Comparison of ENCODE assay signal across 17 cellular contexts in genomic region chr1:6456800-6457466, GRCh38. TPM values are rescaled to one million over a fixed set of nuclear protein-coding genes. Genes with fewer than 3 reads are reported as not detected.
DNase-seq lines count a peak whose midpoint lies in the region; ATAC-seq, FAIRE-seq and TF ChIP-seq lines count a peak whose summit lies in the region.
"Had no signal": no experiment of that assay in that cellular context is flagged by ENCODE, and none has a peak within 500 bp of the region (broad histone marks: within the 10 kb centered on the region; RNA-seq: fewer than 3 reads in every experiment).

No MANE protein-coding gene starts in this region.

- BruUV-seq in HCT116 (replicated peaks; lab: Mats Ljungman, UMichigan), result no TSS peak

- H3K9ac ChIP-seq in HCT116 (ENCODE audit: low read length), result no peak overlapping the region

- no peak for FAIRE-seq in pancreas (lab: Jason Lieb, UNC)
- FAIRE-seq: H54, HTR-8/SVneo had no signal

- no peak overlapping the region for H3K27ac ChIP-seq in CD4-positive, CD25-positive, alpha-beta regulatory T cell (ENCODE audit: insufficient read depth, low read length, poor library complexity, severe bottlenecking)
- no peak overlapping the region for H3K27ac ChIP-seq in HCT116 (ENCODE audit: low read depth, low read length)
- H3K27ac ChIP-seq in pancreas, result no peak overlapping the region

- no peak overlapping the region for H3K4me2 ChIP-seq in HCT116 (ENCODE audit: low read length)

- H3K79me2 ChIP-seq in HCT116 (ENCODE audit: insufficient read depth, low read length), result no peaks in the 10 kb centered on the region

- DNase-seq in CD4-positive, CD25-positive, alpha-beta regulatory T cell, result no peak
- DNase-seq in HCT116 (ENCODE audit: low read depth, low spot score) (no peak), T-helper 17 cell (no peak), epithelial cell of proximal tubule (ENCODE audit: low read depth) (no peak), pancreas (no peak), COLO829 (ENCODE audit: low spot score) (no peak)
- DNase-seq in stimulated activated naive CD8-positive, alpha-beta T cell treated with anti-CD3 and anti-CD28 coated beads, Interleukin-15, amount 100 ng/mL, for 72 hours, result no peak
- DNase-seq: ACHN; CD8-positive, alpha-beta T cell; KBM-7; NCI-H1092 treated with DMSO at 0.1 percent for 48 hours; NCI-H1694; NCI-H446 had no signal

- no peak for TF ChIP-seq CTCF in HCT116 (IDR thresholded peaks at IDR 0.05 in 2 of 3, conservative IDR thresholded peaks at IDR 0.05 in 1 of 3; ENCODE audit: borderline replicate concordance in 1 of 3, insufficient read depth in 1 of 3, low read depth in 2 of 3, low read length in 2 of 3)
- peak; percentile 2 for TF ChIP-seq CTCF in epithelial cell of proximal tubule (conservative IDR thresholded peaks at IDR 0.05; ENCODE audit: low read depth, low read length)
- TF ChIP-seq CTCF in pancreas (IDR thresholded peaks at IDR 0.05), result no peak

- peaks cover 38% of the 10 kb centered on the region for H3K27me3 Mint-ChIP-seq in CD4-positive, CD25-positive, alpha-beta regulatory T cell
- peaks cover 9% of the 10 kb centered on the region for H3K27me3 Mint-ChIP-seq in T-helper 17 cell
- peaks cover 52% of the 10 kb centered on the region for H3K27me3 Mint-ChIP-seq in stimulated activated naive CD8-positive, alpha-beta T cell treated with anti-CD3 and anti-CD28 coated beads, Interleukin-15, amount 100 ng/mL, for 72 hours

- peaks cover 0 to 44% (median 16%) of the 10 kb centered on the region in 4 donors for H3K4me1 Mint-ChIP-seq in CD4-positive, CD25-positive, alpha-beta regulatory T cell
- peaks cover 36% of the 10 kb centered on the region for H3K4me1 Mint-ChIP-seq in T-helper 17 cell
- H3K4me1 Mint-ChIP-seq in stimulated activated naive CD8-positive, alpha-beta T cell treated with anti-CD3 and anti-CD28 coated beads, Interleukin-15, amount 100 ng/mL, for 72 hours, result peaks cover 58% of the 10 kb centered on the region

- H4K20me1 ChIP-seq in HCT116 (ENCODE audit: insufficient read depth), result no peaks in the 10 kb centered on the region

- intact Hi-C loops in HCT116 (cut with micrococcal nuclease) (no loop called here), pancreas (cut with DNase I) (no loop called here)

- WGBS in pancreas, 2 donors, result 67 to 80% methylated on average over 11 of the region's 11 CpGs

- RAD21 ChIA-PET in HCT116 (lab: Charles Lee; ENCODE audit: low non-redundant PET in 1 of 2, low total read pairs in 2 of 2, uncharacterized antibody in 2 of 2, unreplicated experiment in 2 of 2), result no interaction called here

- H3K27me3 ChIP-seq in CD4-positive, CD25-positive, alpha-beta regulatory T cell (ENCODE audit: control insufficient read depth, insufficient read depth, low read length), result no peaks in the 10 kb centered on the region
- H3K27me3 ChIP-seq in HCT116 (ENCODE audit: insufficient read depth, low read length), result no peaks in the 10 kb centered on the region
- peaks cover 0 to 10% (median 0%) of the 10 kb centered on the region in 4 donors for H3K27me3 ChIP-seq in pancreas

- POLR2A ChIA-PET in HCT116 (lab: Charles Lee), result no interaction called here

- no peak for TF ChIP-seq POLR2A in HCT116 (IDR thresholded peaks at IDR 0.05; ENCODE audit: borderline replicate concordance, extremely low read depth, insufficient read depth, insufficient read length)

- peaks cover 4% of the 10 kb centered on the region for H3K36me3 Mint-ChIP-seq in CD4-positive, CD25-positive, alpha-beta regulatory T cell
- H3K36me3 Mint-ChIP-seq in T-helper 17 cell (ENCODE audit: low read depth), result peaks cover 4% of the 10 kb centered on the region

- H3K9me3 ChIP-seq in CD4-positive, CD25-positive, alpha-beta regulatory T cell (ENCODE audit: control insufficient read depth in 2 of 2, low read length in 2 of 2), result no peaks in the 10 kb centered on the region
- H3K9me3 ChIP-seq in HCT116 (ENCODE audit: control insufficient read depth in 1 of 2, insufficient read depth in 1 of 2, low read depth in 1 of 2, low read length in 2 of 2) (no peaks in the 10 kb centered on the region), T-helper 17 cell (ENCODE audit: control insufficient read depth, low read length, poor library complexity, severe bottlenecking) (no peaks in the 10 kb centered on the region), pancreas (no peaks in the 10 kb centered on the region)

- peaks cover 8% of the 10 kb centered on the region for H3K36me3 ChIP-seq in CD4-positive, CD25-positive, alpha-beta regulatory T cell (ENCODE audit: control insufficient read depth, insufficient read depth, low read length)
- peaks cover 2% of the 10 kb centered on the region in 2 experiments; a peak in 1 of 4 replicates for H3K36me3 ChIP-seq in HCT116 (ENCODE audit: control insufficient read depth in 1 of 2, insufficient read depth in 2 of 2, low read length in 2 of 2)
- H3K36me3 ChIP-seq in pancreas, result no peaks in the 10 kb centered on the region

- no peaks in the 10 kb centered on the region for H3K9me2 ChIP-seq in HCT116 (ENCODE audit: insufficient read depth)

- peaks cover 44% of the 10 kb centered on the region for H3K4me1 ChIP-seq in CD4-positive, CD25-positive, alpha-beta regulatory T cell (ENCODE audit: control insufficient read depth, insufficient read depth, low read length, poor library complexity, severe bottlenecking)
- no peaks in the 10 kb centered on the region for H3K4me1 ChIP-seq in HCT116 (ENCODE audit: control insufficient read depth in 1 of 2, insufficient read depth in 2 of 2, low read length in 2 of 2)
- H3K4me1 ChIP-seq in pancreas, result no peaks in the 10 kb centered on the region

- no peak overlapping the region for H3K4me3 ChIP-seq in CD4-positive, CD25-positive, alpha-beta regulatory T cell (ENCODE audit: low read depth, low read length)
- H3K4me3 ChIP-seq in HCT116 (replicated peaks in 1 of 2; ENCODE audit: low read depth in 1 of 2, low read length in 2 of 2) (no peak overlapping the region), epithelial cell of proximal tubule (ENCODE audit: low read depth, low read length) (no peak overlapping the region), pancreas (no peak overlapping the region)

- H3K27ac Mint-ChIP-seq in CD4-positive, CD25-positive, alpha-beta regulatory T cell, result peak overlapping the region in 1 of 3 donors; percentile 27
- H3K27ac Mint-ChIP-seq in T-helper 17 cell, result peak overlapping the region; percentile 100
- H3K27ac Mint-ChIP-seq in stimulated activated naive CD8-positive, alpha-beta T cell treated with anti-CD3 and anti-CD28 coated beads, Interleukin-15, amount 100 ng/mL, for 72 hours, result peak overlapping the region in 1 of 2 donors; percentile 7
- H3K27ac Mint-ChIP-seq: CD8-positive, alpha-beta T cell had no signal

- TF ChIP-seq RAD21 in HCT116 (IDR thresholded peaks at IDR 0.05; ENCODE audit: low read depth), result no peak

- peaks cover 0 to 3% (median 0%) of the 10 kb centered on the region in 7 donors for H3K9me3 Mint-ChIP-seq in CD4-positive, CD25-positive, alpha-beta regulatory T cell
- H3K9me3 Mint-ChIP-seq in stimulated activated naive CD8-positive, alpha-beta T cell treated with anti-CD3 and anti-CD28 coated beads, Interleukin-15, amount 100 ng/mL, for 72 hours, result no peaks in the 10 kb centered on the region
- H3K9me3 Mint-ChIP-seq: CD8-positive, alpha-beta T cell had no signal

- ATAC-seq in CD4-positive, CD25-positive, alpha-beta regulatory T cell (ENCODE audit: low read depth in 2 of 2), result no peak
- peak; percentile 41; the same call in 1 of the 2 replicates for ATAC-seq in HCT116
- ATAC-seq in T-helper 17 cell, result no peak
- ATAC-seq in pancreas, result no peak
- no peak for ATAC-seq in stimulated activated naive CD8-positive, alpha-beta T cell treated with anti-CD3 and anti-CD28 coated beads, Interleukin-15, amount 100 ng/mL, for 72 hours
- ATAC-seq in HG02571 (IDR thresholded peaks at IDR 0.05; ENCODE audit: unreplicated experiment), result no peak
- ATAC-seq: CD8-positive, alpha-beta T cell; Right ventricle myocardium inferior had no signal

- no peak overlapping the region for H2AFZ ChIP-seq in HCT116 (ENCODE audit: low read depth, low read length, poor library complexity, severe bottlenecking)

- CTCF ChIA-PET in HCT116 (lab: Charles Lee), result interaction anchor here (1.6 to 2.6 kb wide), 2 partner anchors 9 to 16 kb away, joined by 5 read pairs; no protein-coding TSS in a partner anchor

- peak overlapping the region in 3 of 4 donors; percentile 20 to 79 (median 35) for H3K4me3 Mint-ChIP-seq in CD4-positive, CD25-positive, alpha-beta regulatory T cell
- H3K4me3 Mint-ChIP-seq in T-helper 17 cell, result peak overlapping the region; percentile 66
- no peak overlapping the region for H3K4me3 Mint-ChIP-seq in stimulated activated naive CD8-positive, alpha-beta T cell treated with anti-CD3 and anti-CD28 coated beads, Interleukin-15, amount 100 ng/mL, for 72 hours
- H3K4me3 Mint-ChIP-seq: CD8-positive, alpha-beta T cell had no signal

TF ChIP-seq in HCT116, 20 proteins besides CTCF, POLR2A, EP300 and RAD21 (continues in another document):
- TF ChIP-seq CBX3 (IDR thresholded peaks at IDR 0.05; ENCODE audit: low read depth), result no peak

RNA-seq across cellular contexts. Expression of gene TNFRSF25, which starts 9.0 kb away (rescaled TPM):
- total RNA-seq in CD4-positive, CD25-positive, alpha-beta regulatory T cell, result 258 TPM
- 10 to 100 TPM; 23.3 to 32.8 (median 31.0) TPM for polyA plus RNA-seq in CD4-positive, CD25-positive, alpha-beta regulatory T cell
- total RNA-seq in HCT116 (2021; ENCODE audit: unreplicated experiment) (27.5 TPM), T-helper 17 cell (100 to 1,000 TPM; 393 to 433 TPM), epithelial cell of proximal tubule (9.6 and 30.4 TPM in 2 replicates), pancreas (1 to 10 TPM in 5 of 6 donors, under 1 TPM in 1; 0.98 to 2.9 (median 2.4) TPM)
- polyA plus RNA-seq in HCT116 (2012), result 30.2 and 34.7 TPM in 2 replicates
- 10 to 100 TPM; 13.4 to 26.7 TPM for polyA plus RNA-seq in pancreas

RNA-seq across cellular contexts. Expression of gene ESPN, which starts 32.4 kb away (rescaled TPM):
- 3.7 TPM for total RNA-seq in CD4-positive, CD25-positive, alpha-beta regulatory T cell
- polyA plus RNA-seq in CD4-positive, CD25-positive, alpha-beta regulatory T cell, result under 1 TPM; 0.22 to 0.25 (median 0.22) TPM
- total RNA-seq in HCT116 (2021; ENCODE audit: unreplicated experiment) (114 TPM), T-helper 17 cell (10 to 100 TPM; 13.2 to 15.7 TPM), epithelial cell of proximal tubule (not detected in 2 replicates), pancreas (1 to 10 TPM in 1 of 6 donors, under 1 TPM in 5; 0.31 to 2.5 (median 0.68) TPM)
- 112 and 113 TPM in 2 replicates for polyA plus RNA-seq in HCT116 (2012)
- polyA plus RNA-seq in pancreas, result under 1 TPM; 0.28 to 0.99 TPM

RNA-seq across cellular contexts. Expression of gene PLEKHG5, which starts 34.5 kb away (rescaled TPM):
- total RNA-seq in CD4-positive, CD25-positive, alpha-beta regulatory T cell, result 5.0 TPM
- 1 to 10 TPM in 1 of 4 donors, under 1 TPM in 2, not detected in 1; 0.65 to 1.0 (median 0.68) TPM for polyA plus RNA-seq in CD4-positive, CD25-positive, alpha-beta regulatory T cell
- 33.0 TPM for total RNA-seq in HCT116 (2021; ENCODE audit: unreplicated experiment)
- polyA plus RNA-seq in HCT116 (2012), result 27.9 and 32.2 TPM in 2 replicates
- total RNA-seq in T-helper 17 cell, result 10 to 100 TPM; 10.8 to 12.8 TPM
- 17.4 and 23.3 TPM in 2 replicates for total RNA-seq in epithelial cell of proximal tubule
- 1 to 10 TPM; 1.5 to 3.9 (median 2.6) TPM for total RNA-seq in pancreas
- polyA plus RNA-seq in pancreas, result 1 to 10 TPM; 6.2 to 7.3 TPM

RNA-seq across cellular contexts. Expression of gene HES2, which starts 37.2 kb away (rescaled TPM):
- not detected for total RNA-seq in CD4-positive, CD25-positive, alpha-beta regulatory T cell
- polyA plus RNA-seq in CD4-positive, CD25-positive, alpha-beta regulatory T cell, result not detected
- 8.4 TPM for total RNA-seq in HCT116 (2021; ENCODE audit: unreplicated experiment)
- 7.9 and 9.6 TPM in 2 replicates for polyA plus RNA-seq in HCT116 (2012)
- total RNA-seq in T-helper 17 cell, result not detected
- 3.0 and 6.2 TPM in 2 replicates for total RNA-seq in epithelial cell of proximal tubule
- under 1 TPM in 3 of 6 donors, not detected in 3; 0.03 to 0.31 (median 0.09) TPM for total RNA-seq in pancreas
- polyA plus RNA-seq in pancreas, result not detected
- total RNA-seq: CD8-positive, alpha-beta T cell; Right ventricle myocardium inferior had no signal

Comparison
In these comparisons a context has a peak if more than half of its experiments do, and no peak if none do; other contexts are left out.
1. H3K4me3 Mint-ChIP-seq: peak in CD4-positive, CD25-positive, alpha-beta regulatory T cell (3 of 4) and T-helper 17 cell (single experiment); none in stimulated activated naive CD8-positive, alpha-beta T cell treated with anti-CD3 and anti-CD28 coated beads, Interleukin-15, amount 100 ng/mL, for 72 hours (0 of 2).